In the genomic region with DNA sequence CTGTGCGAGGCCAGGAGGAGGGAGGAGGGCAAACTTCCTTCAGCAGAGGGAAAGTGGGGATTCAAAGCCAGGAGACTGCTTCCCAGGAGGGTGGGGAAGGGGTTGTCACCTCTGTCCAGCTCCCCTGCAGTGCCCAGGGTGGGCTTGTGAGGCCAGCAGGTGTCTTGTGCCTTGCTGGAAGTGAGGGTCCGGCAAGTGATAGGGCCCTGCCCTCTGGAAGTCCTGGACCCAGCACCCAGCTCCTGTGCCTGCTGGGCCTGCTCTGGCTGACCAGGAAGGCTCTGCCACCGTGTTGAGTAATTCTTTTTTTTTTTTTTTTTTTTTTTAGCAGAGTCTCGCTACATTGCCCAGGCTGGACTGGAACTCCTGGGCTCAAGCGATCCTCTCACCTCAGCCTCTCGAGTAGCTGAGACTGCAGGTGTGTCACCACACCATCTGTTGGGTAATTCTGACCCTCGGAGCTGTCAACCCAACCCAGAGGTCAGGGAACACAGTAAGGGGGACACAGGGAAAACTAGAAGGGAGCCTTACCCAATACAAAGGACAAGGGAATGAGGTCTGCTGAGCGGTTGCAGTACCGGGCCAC, we compare ENCODE assay signal across 11 cellular contexts. TPM values are rescaled to one million over a fixed set of nuclear protein-coding genes. Genes with fewer than 3 reads are reported as not detected.
A peak's percentile ranks its signal among the peaks of the same experiment; 100 is the strongest.
DNase-seq lines count a peak whose midpoint lies in the region; ATAC-seq and TF ChIP-seq lines count a peak whose summit lies in the region.
"Had no signal": no experiment of that assay in that cellular context is flagged by ENCODE, and none has a peak within 500 bp of the region (broad histone marks: within the 10 kb centered on the region; RNA-seq: fewer than 3 reads in every experiment).

No MANE protein-coding gene starts in this region.

- H2BK120ac ChIP-seq in mesendoderm (ENCODE audit: low read depth, low read length) = no peak overlapping the region

- peak overlapping the region; percentile 91 for H3K4me2 ChIP-seq in mesendoderm (ENCODE audit: low read length)

- no peak overlapping the region for H2BK5ac ChIP-seq in mesendoderm (ENCODE audit: low read length)

- no peak overlapping the region for H3K18ac ChIP-seq in mesendoderm (ENCODE audit: low read length)

- CTCF ChIA-PET in activated naive CD4-positive, alpha-beta T cell treated with anti-CD3 and anti-CD28 coated beads for 36 hours (lab: Charles Lee) = interaction anchor here (0.6 to 3.9 kb wide), 11 partner anchors 10 to 228 kb away, joined by 3 to 28 read pairs (median 3); a partner anchor contains a TSS

- TF ChIP-seq EP300 in tibial nerve (IDR thresholded peaks at IDR 0.05) = no peak

- no peaks in the 10 kb centered on the region for H3K27me3 Mint-ChIP-seq in activated naive CD4-positive, alpha-beta T cell treated with anti-CD3 and anti-CD28 coated beads for 36 hours (ENCODE audit: low read depth)
- no peaks in the 10 kb centered on the region for H3K27me3 Mint-ChIP-seq in activated naive CD8-positive, alpha-beta T cell treated with anti-CD3 and anti-CD28 coated beads, Interleukin-2, amount 50 U/mL, for 24 hours

- no peaks in the 10 kb centered on the region for H3K27me3 ChIP-seq in mesendoderm (ENCODE audit: insufficient read depth, low read length, poor library complexity)
- H3K27me3 ChIP-seq in tibial nerve = no peaks in the 10 kb centered on the region
- no peaks in the 10 kb centered on the region for H3K27me3 ChIP-seq in foreskin keratinocyte

- no peak overlapping the region for H3K4me3 ChIP-seq in mesendoderm (ENCODE audit: low read length)
- peak overlapping the region in 2 of 4 donors; percentile 53 to 58 for H3K4me3 ChIP-seq in tibial nerve

- peaks cover 5% of the 10 kb centered on the region for H3K4me1 ChIP-seq in mesendoderm (ENCODE audit: control insufficient read depth, low read depth, low read length)
- peaks cover 0 to 35% (median 22%) of the 10 kb centered on the region in 4 donors for H3K4me1 ChIP-seq in tibial nerve
- H3K4me1 ChIP-seq in foreskin keratinocyte = peaks cover 4% of the 10 kb centered on the region

- DNase-seq in activated naive CD4-positive, alpha-beta T cell treated with anti-CD3 and anti-CD28 coated beads for 36 hours = no peak
- DNase-seq in activated naive CD4-positive, alpha-beta T cell treated with anti-CD3 and anti-CD28 coated beads, Interleukin-2, amount 50 U/mL, for 16 hours = no peak
- DNase-seq in activated naive CD8-positive, alpha-beta T cell treated with anti-CD3 and anti-CD28 coated beads, Interleukin-2, amount 50 U/mL, for 24 hours = no peak
- DNase-seq in mesendoderm = no peak
- no peak for DNase-seq in tibial nerve (ENCODE audit: low spot score in 2 of 2)
- DNase-seq in LoVo (ENCODE audit: low spot score) = no peak
- DNase-seq in retina = no peak
- no peak for DNase-seq in foreskin keratinocyte

- peak overlapping the region; percentile 94 for H3K56ac ChIP-seq in mesendoderm (ENCODE audit: low read length)

- peak overlapping the region; percentile 73 for H3K9ac ChIP-seq in mesendoderm (ENCODE audit: low read length)

- H3K36me3 Mint-ChIP-seq in activated naive CD4-positive, alpha-beta T cell treated with anti-CD3 and anti-CD28 coated beads for 36 hours (ENCODE audit: low read depth) = peaks cover 6% of the 10 kb centered on the region
- peaks cover 3% of the 10 kb centered on the region for H3K36me3 Mint-ChIP-seq in activated naive CD8-positive, alpha-beta T cell treated with anti-CD3 and anti-CD28 coated beads, Interleukin-2, amount 50 U/mL, for 24 hours (ENCODE audit: low read depth)

- H3K9me3 Mint-ChIP-seq in activated naive CD4-positive, alpha-beta T cell treated with anti-CD3 and anti-CD28 coated beads for 36 hours = no peaks in the 10 kb centered on the region
- H3K9me3 Mint-ChIP-seq in activated naive CD8-positive, alpha-beta T cell treated with anti-CD3 and anti-CD28 coated beads, Interleukin-2, amount 50 U/mL, for 24 hours = no peaks in the 10 kb centered on the region

- no peaks in the 10 kb centered on the region for H3K79me1 ChIP-seq in mesendoderm (ENCODE audit: low read length)

- TF ChIP-seq POLR2A in tibial nerve (IDR thresholded peaks at IDR 0.05) = no peak

- no peaks in the 10 kb centered on the region for H3K9me3 ChIP-seq in tibial nerve

- no peak for ATAC-seq in activated naive CD8-positive, alpha-beta T cell treated with anti-CD3 and anti-CD28 coated beads, Interleukin-2, amount 50 U/mL, for 24 hours
- ATAC-seq in foreskin keratinocyte = no peak

- no peak overlapping the region for H4K8ac ChIP-seq in mesendoderm (ENCODE audit: low read depth, low read length)

- H3K4me3 Mint-ChIP-seq in activated naive CD4-positive, alpha-beta T cell treated with anti-CD3 and anti-CD28 coated beads for 36 hours = peak overlapping the region; percentile 72
- peak overlapping the region; percentile 73 for H3K4me3 Mint-ChIP-seq in activated naive CD8-positive, alpha-beta T cell treated with anti-CD3 and anti-CD28 coated beads, Interleukin-2, amount 50 U/mL, for 24 hours

- H3K23ac ChIP-seq in mesendoderm (ENCODE audit: low read length) = no peak overlapping the region

- H3K36me3 ChIP-seq in mesendoderm (ENCODE audit: control insufficient read depth, insufficient read depth, low read length) (no peaks in the 10 kb centered on the region), tibial nerve (peaks cover 0 to 10% (median 0%) of the 10 kb centered on the region in 3 donors)

- peak overlapping the region; percentile 71 for H3K27ac Mint-ChIP-seq in activated naive CD4-positive, alpha-beta T cell treated with anti-CD3 and anti-CD28 coated beads for 36 hours
- H3K27ac Mint-ChIP-seq in activated naive CD8-positive, alpha-beta T cell treated with anti-CD3 and anti-CD28 coated beads, Interleukin-2, amount 50 U/mL, for 24 hours = peak overlapping the region; percentile 87

- no peaks in the 10 kb centered on the region for H3K79me2 ChIP-seq in mesendoderm (ENCODE audit: control insufficient read depth, insufficient read depth, low read length)

- H3K27ac ChIP-seq in mesendoderm (ENCODE audit: low read depth, low read length) (no peak overlapping the region), tibial nerve (peak overlapping the region in 3 of 4 donors; percentile 69 to 75 (median 72)), foreskin keratinocyte (no peak overlapping the region)
- H3K27ac ChIP-seq: VCaP had no signal

- H4K5ac ChIP-seq in mesendoderm (ENCODE audit: low read length) = no peak overlapping the region

- H3K4me1 Mint-ChIP-seq in activated naive CD4-positive, alpha-beta T cell treated with anti-CD3 and anti-CD28 coated beads for 36 hours (ENCODE audit: low read depth) = peaks cover 25% of the 10 kb centered on the region
- H3K4me1 Mint-ChIP-seq in activated naive CD8-positive, alpha-beta T cell treated with anti-CD3 and anti-CD28 coated beads, Interleukin-2, amount 50 U/mL, for 24 hours = peaks cover 37% of the 10 kb centered on the region

- no peak overlapping the region for H3K4ac ChIP-seq in mesendoderm (ENCODE audit: low read depth, low read length)

- no peak overlapping the region for H2BK15ac ChIP-seq in mesendoderm (replicated peaks; ENCODE audit: low read depth)

- no CpG with 5 or more reads among the region's 9 CpGs for WGBS in mesendoderm (ENCODE audit: extremely low coverage, insufficient coverage, low lambda C conversion rate)
- WGBS in tibial nerve, 2 donors = 78 to 83% methylated on average over 9 of the region's 9 CpGs

- TF ChIP-seq CTCF in tibial nerve (IDR thresholded peaks at IDR 0.05) = no peak
- TF ChIP-seq CTCF in foreskin keratinocyte (conservative IDR thresholded peaks at IDR 0.05) = no peak

- intact Hi-C loops in activated naive CD4-positive, alpha-beta T cell treated with anti-CD3 and anti-CD28 coated beads for 36 hours (cut with micrococcal nuclease) = loop anchor here (1.0 to 5.0 kb wide), 4 partner anchors 33 to 515 kb away; a partner anchor contains a TSS

- no peak overlapping the region for H2AK5ac ChIP-seq in mesendoderm (ENCODE audit: low read length)

RNA-seq across cellular contexts. Expression of a gene that starts 1.0 kb away (rescaled TPM):
- under 1 TPM; 0.74 to 0.79 TPM for total RNA-seq in activated naive CD4-positive, alpha-beta T cell treated with anti-CD3 and anti-CD28 coated beads for 36 hours
- polyA plus RNA-seq in mesendoderm (2013, experiment 1 of 2) = 0.56 TPM
- polyA plus RNA-seq in mesendoderm (2013, experiment 2 of 2) = 0.55 TPM
- total RNA-seq in tibial nerve (under 1 TPM in 2 of 4 donors, not detected in 2; 0.21 to 0.98 TPM), foreskin keratinocyte (0.14 TPM in 1 of 2 replicates, not detected in the other)
- polyA plus RNA-seq in foreskin keratinocyte = 0.07 and 0.08 TPM in 2 replicates
- total RNA-seq: H4, HT1080 had no signal

RNA-seq across cellular contexts. Expression of a gene that starts 11.6 kb away (rescaled TPM):
- 1,000 to 10,000 TPM; 3,619 to 3,772 TPM for total RNA-seq in activated naive CD4-positive, alpha-beta T cell treated with anti-CD3 and anti-CD28 coated beads for 36 hours
- 6,091 TPM for polyA plus RNA-seq in mesendoderm (2013, experiment 1 of 2)
- 6,012 TPM for polyA plus RNA-seq in mesendoderm (2013, experiment 2 of 2)
- 1,000 to 10,000 TPM; 2,048 to 2,345 (median 2,235) TPM for total RNA-seq in tibial nerve
- total RNA-seq in foreskin keratinocyte = 2,270 and 2,325 TPM in 2 replicates
- 2,862 and 2,900 TPM in 2 replicates for polyA plus RNA-seq in foreskin keratinocyte

RNA-seq across cellular contexts. Expression of a gene that starts 13.2 kb away (rescaled TPM):
- total RNA-seq in activated naive CD4-positive, alpha-beta T cell treated with anti-CD3 and anti-CD28 coated beads for 36 hours = 10 to 100 TPM; 44.2 to 46.7 TPM
- polyA plus RNA-seq in mesendoderm (2013, experiment 1 of 2) = 6.3 TPM
- 6.2 TPM for polyA plus RNA-seq in mesendoderm (2013, experiment 2 of 2)
- total RNA-seq in tibial nerve (10 to 100 TPM; 10.6 to 29.3 (median 26.3) TPM), foreskin keratinocyte (34.2 and 35.6 TPM in 2 replicates)
- polyA plus RNA-seq in foreskin keratinocyte = 39.3 and 39.9 TPM in 2 replicates

RNA-seq across cellular contexts. Expression of a gene that starts 20.2 kb away (rescaled TPM):
- under 1 TPM; 0.62 to 0.67 TPM for total RNA-seq in activated naive CD4-positive, alpha-beta T cell treated with anti-CD3 and anti-CD28 coated beads for 36 hours
- polyA plus RNA-seq in mesendoderm (2013, experiment 1 of 2) = not detected
- not detected for polyA plus RNA-seq in mesendoderm (2013, experiment 2 of 2)
- total RNA-seq in tibial nerve (1 to 10 TPM in 2 of 4 donors, not detected in 2; 2.5 to 3.3 TPM), foreskin keratinocyte (not detected in 2 replicates)
- polyA plus RNA-seq in foreskin keratinocyte = 0.09 TPM in 1 of 2 replicates, not detected in the other
- total RNA-seq: HT1080 had no signal

RNA-seq across cellular contexts. Expression of a gene that starts 21.4 kb away (rescaled TPM):
- 1 to 10 TPM; 5.9 to 6.7 TPM for total RNA-seq in activated naive CD4-positive, alpha-beta T cell treated with anti-CD3 and anti-CD28 coated beads for 36 hours
- 0.95 TPM for polyA plus RNA-seq in mesendoderm (2013, experiment 1 of 2)
- 0.85 TPM for polyA plus RNA-seq in mesendoderm (2013, experiment 2 of 2)
- total RNA-seq in tibial nerve (10 to 100 TPM; 14.9 to 50.0 (median 25.5) TPM), foreskin keratinocyte (1.6 and 1.9 TPM in 2 replicates)
- polyA plus RNA-seq in foreskin keratinocyte = 1.4 and 1.6 TPM in 2 replicates

Comparison
In these comparisons a context has a peak if more than half of its experiments do, and no peak if none do; other contexts are left out.
1. H3K27ac ChIP-seq: peak in tibial nerve (3 of 4); none in mesendoderm (single experiment) and foreskin keratinocyte (single experiment).